Comparison of ENCODE assay signal across 8 cellular contexts in genomic region chr10:93465806-93466675, GRCh38. TPM values are rescaled to one million over a fixed set of nuclear protein-coding genes. Genes with fewer than 3 reads are reported as not detected.
DNase-seq lines count a peak whose midpoint lies in the region; ATAC-seq and TF ChIP-seq lines count a peak whose summit lies in the region.

No MANE protein-coding gene starts in this region.

- H3K4me1 ChIP-seq in osteoblast (ENCODE audit: insufficient read depth, low read length) = peaks cover 90% of the 10 kb centered on the region
- H3K4me1 ChIP-seq in OCI-LY7 (ENCODE audit: insufficient read depth, low read length, poor library complexity, severe bottlenecking) = peaks cover 21% of the 10 kb centered on the region
- H3K4me1 ChIP-seq in effector memory CD4-positive, alpha-beta T cell (ENCODE audit: control insufficient read depth, insufficient read depth, low read length, poor library complexity, severe bottlenecking) = no peaks in the 10 kb centered on the region

- ATAC-seq in GM19023 (IDR thresholded peaks at IDR 0.05; ENCODE audit: unreplicated experiment) = no peak

- no peak for TF ChIP-seq CTCF in osteoblast (IDR thresholded peaks at IDR 0.05; ENCODE audit: extremely low read depth, low read depth, low read length)
- TF ChIP-seq CTCF in OCI-LY7 (conservative IDR thresholded peaks at IDR 0.05; ENCODE audit: low read length) = no peak

- H3K27ac ChIP-seq in osteoblast (ENCODE audit: low read depth, low read length) (peak overlapping the region; percentile 99), OCI-LY7 (ENCODE audit: low read depth, low read length, poor library complexity, severe bottlenecking) (no peak overlapping the region)
- H3K27ac ChIP-seq in effector memory CD4-positive, alpha-beta T cell (ENCODE audit: insufficient read depth, low read length, poor library complexity, severe bottlenecking) = no peak overlapping the region

- H3K9me2 ChIP-seq in OCI-LY7 (ENCODE audit: insufficient read depth, low read length) = no peaks in the 10 kb centered on the region

- H3K4me3 ChIP-seq in osteoblast (ENCODE audit: insufficient read depth, low read length) = peak overlapping the region; percentile 35
- H3K4me3 ChIP-seq in OCI-LY7 (ENCODE audit: low read depth, low read length, poor library complexity, severe bottlenecking) = no peak overlapping the region
- H3K4me3 ChIP-seq in effector memory CD4-positive, alpha-beta T cell (ENCODE audit: insufficient read depth, low read depth, low read length, poor library complexity, severe bottlenecking) = no peak overlapping the region

- POLR2A ChIA-PET in OCI-LY7 (lab: Charles Lee) = no interaction called here

- intact Hi-C loops in OCI-LY7 (cut with micrococcal nuclease; ENCODE audit: unreplicated experiment) = no loop called here

- BruUV-seq in OCI-LY7 (replicated peaks; lab: Mats Ljungman, UMichigan) = no TSS peak

- H2AFZ ChIP-seq in osteoblast (ENCODE audit: low read length) (no peak overlapping the region), OCI-LY7 (ENCODE audit: low read length) (no peak overlapping the region)

- H3K27me3 ChIP-seq in osteoblast (ENCODE audit: insufficient read depth, low read length) = no peaks in the 10 kb centered on the region
- H3K27me3 ChIP-seq in effector memory CD4-positive, alpha-beta T cell (replicated peaks; ENCODE audit: control insufficient read depth, insufficient read depth, low read length, poor library complexity, severe bottlenecking) = no peaks in the 10 kb centered on the region

- CTCF ChIA-PET in OCI-LY7 (lab: Charles Lee; ENCODE audit: unreplicated experiment) = no interaction called here

- H3K79me2 ChIP-seq in osteoblast (ENCODE audit: insufficient read depth, low read length) (peaks cover 72% of the 10 kb centered on the region), OCI-LY7 (ENCODE audit: insufficient read depth, low read depth, low read length) (no peaks in the 10 kb centered on the region)

- H3K9me3 ChIP-seq in osteoblast (ENCODE audit: low read depth, low read length) (no peaks in the 10 kb centered on the region), OCI-LY7 (ENCODE audit: low read length) (0 out of 2 replicates have a peak, but pooled peaks cover 5% of the 10 kb centered on the region)
- no peaks in the 10 kb centered on the region for H3K9me3 ChIP-seq in effector memory CD4-positive, alpha-beta T cell (ENCODE audit: control insufficient read depth, low read length)

- H3K36me3 ChIP-seq in osteoblast (ENCODE audit: insufficient read depth, low read length) (peaks cover 14% of the 10 kb centered on the region), OCI-LY7 (ENCODE audit: insufficient read depth, low read length) (no peaks in the 10 kb centered on the region)
- no peaks in the 10 kb centered on the region for H3K36me3 ChIP-seq in effector memory CD4-positive, alpha-beta T cell (ENCODE audit: control insufficient read depth, insufficient read depth, low read length)

- H3K4me2 ChIP-seq in osteoblast (ENCODE audit: insufficient read depth, low read length) (peak overlapping the region; percentile 66), OCI-LY7 (ENCODE audit: low read length) (no peak overlapping the region)

- DNase-seq in GM04504 (ENCODE audit: low read depth) = peak; percentile 96
- DNase-seq in RKO (ENCODE audit: low spot score) = peak; percentile 60
- peak; percentile 98 for DNase-seq in fibroblast of gingiva (ENCODE audit: low read depth)
- peak; percentile 75 for DNase-seq in osteoblast (ENCODE audit: insufficient read length, low spot score, missing footprints)
- no peak for DNase-seq in OCI-LY7 (ENCODE audit: low spot score)
- no peak for DNase-seq in effector memory CD4-positive, alpha-beta T cell
- no peak for DNase-seq in inferior parietal cortex (ENCODE audit: extremely low spot score)

- H4K20me1 ChIP-seq in osteoblast (ENCODE audit: insufficient read depth, low read length) (no peaks in the 10 kb centered on the region), OCI-LY7 (ENCODE audit: insufficient read depth, low read length) (no peaks in the 10 kb centered on the region)

RNA-seq across cellular contexts. Expression of gene MYOF, which starts 16.1 kb away (rescaled TPM):
- 352 and 379 TPM in 2 replicates for total RNA-seq in osteoblast
- total RNA-seq in OCI-LY7 (2014; rRNA removed; shearing (Covaris generic)) = not detected in 2 replicates
- 0.30 and 0.42 TPM in 2 replicates for total RNA-seq in OCI-LY7 (2022)

RNA-seq across cellular contexts. Expression of gene CEP55, which starts 30.4 kb away (rescaled TPM):
- total RNA-seq in osteoblast = 4.7 TPM in 2 replicates
- total RNA-seq in OCI-LY7 (2014; rRNA removed; shearing (Covaris generic)) = 64.5 and 83.0 TPM in 2 replicates
- 68.3 and 75.2 TPM in 2 replicates for total RNA-seq in OCI-LY7 (2022)

Comparison
In these comparisons a context has a peak if more than half of its experiments do, and no peak if none do; other contexts are left out.
1. DNase-seq: peak in GM04504 (single experiment), RKO (single experiment), fibroblast of gingiva (single experiment) and osteoblast (single experiment); none in OCI-LY7 (single experiment), effector memory CD4-positive, alpha-beta T cell (0 of 3) and inferior parietal cortex (single experiment).
2. RNA of gene MYOF, which starts 16.1 kb away (total RNA-seq): 352 to 379 TPM in osteoblast; 0.30 to 0.42 TPM in OCI-LY7; every median in the first group is over 100 times any median in the second.
3. RNA of gene CEP55, which starts 30.4 kb away (total RNA-seq): 64.5 to 83.0 TPM in OCI-LY7; 4.7 TPM in osteoblast; every median in the first group is over 10 times any median in the second.